In the genomic region with DNA sequence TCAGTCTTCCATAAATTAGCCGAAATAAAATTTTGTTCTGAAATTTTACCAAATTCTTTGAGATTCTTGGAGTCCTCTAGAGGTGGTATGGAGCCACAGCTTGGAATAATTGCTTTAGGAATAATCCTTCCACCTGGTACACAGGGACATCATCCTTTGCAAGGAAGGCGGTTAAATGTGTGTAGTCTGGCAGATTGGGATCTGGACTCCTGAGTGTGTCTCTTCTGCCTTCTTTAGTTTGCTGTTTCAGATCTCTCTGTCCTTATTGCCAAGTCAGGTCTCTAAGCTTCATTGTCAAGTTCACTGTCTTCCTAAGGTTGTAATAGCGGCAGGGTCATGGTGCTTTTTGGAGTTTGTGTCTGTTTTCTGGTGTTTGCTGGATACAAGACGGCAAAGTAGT, we compare ENCODE assay signal across 23 cellular contexts.
DNase-seq lines count a peak whose midpoint lies in the region; ATAC-seq and TF ChIP-seq lines count a peak whose summit lies in the region.
"Had no signal": no experiment of that assay in that cellular context is flagged by ENCODE, and none has a peak within 500 bp of the region (broad histone marks: within the 10 kb centered on the region; RNA-seq: fewer than 3 reads in every experiment).

No MANE protein-coding gene starts in this region.

- H3K36me3 ChIP-seq in endodermal cell (ENCODE audit: control insufficient read depth, insufficient read depth, low read length), result no peaks in the 10 kb centered on the region
- H3K36me3 ChIP-seq: gastrocnemius medialis, HAP-1 had no signal

- H3K4me3 Mint-ChIP-seq in endodermal cell, result no peak overlapping the region
- H3K4me3 Mint-ChIP-seq in stimulated activated effector memory CD8-positive, alpha-beta T cell treated with anti-CD3 and anti-CD28 coated beads, Interleukin-12 subunit alpha, Interleukin-12 subunit beta, amount 100 ng/mL, for 72 hours, result no peak overlapping the region
- H3K4me3 Mint-ChIP-seq: activated naive CD8-positive, alpha-beta T cell treated with anti-CD3 and anti-CD28 coated beads for 36 hours had no signal

- WGBS in endodermal cell (ENCODE audit: insufficient coverage in 1 of 2, insufficient read length in 1 of 2), 2 experiments, result 80 to 81% methylated on average over 1 to 4 of the region's 4 CpGs

- intact Hi-C loops in left colon (cut with DNase I, micrococcal nuclease), result no loop called here

- no peaks in the 10 kb centered on the region for H3K27me3 Mint-ChIP-seq in endodermal cell (ENCODE audit: insufficient read depth)
- H3K27me3 Mint-ChIP-seq: activated naive CD8-positive, alpha-beta T cell treated with anti-CD3 and anti-CD28 coated beads for 36 hours had no signal

- H3K9ac ChIP-seq in endodermal cell (ENCODE audit: extremely low read depth, low read length, poor library complexity, severe bottlenecking), result no peak overlapping the region

- TF ChIP-seq CTCF in endodermal cell (conservative IDR thresholded peaks at IDR 0.05), result peak; percentile 41

- no peaks in the 10 kb centered on the region for H3K9me3 ChIP-seq in endodermal cell (ENCODE audit: control insufficient read depth, low read length)
- H3K9me3 ChIP-seq: gastrocnemius medialis, HAP-1, mucosa of descending colon had no signal

- peak overlapping the region; percentile 74 for H3K4me3 ChIP-seq in endodermal cell (ENCODE audit: low read length)
- H3K4me3 ChIP-seq: gastrocnemius medialis, HAP-1, mucosa of descending colon had no signal

- ATAC-seq in stimulated activated effector memory CD8-positive, alpha-beta T cell treated with anti-CD3 and anti-CD28 coated beads, Interleukin-12 subunit alpha, Interleukin-12 subunit beta, amount 100 ng/mL, for 72 hours, result no peak
- ATAC-seq in HG03196 (IDR thresholded peaks at IDR 0.05; ENCODE audit: unreplicated experiment) (no peak), left colon (no peak)
- ATAC-seq: esophagus mucosa, gastrocnemius medialis, mucosa of descending colon, PC-3, Right ventricle myocardium inferior had no signal

- DNase-seq in NCI-H524 (lab: John Stamatoyannopoulos, UW), result peak; percentile 33 to 71
- no peak for DNase-seq in NCI-H524 treated with DMSO at 0.1 percent for 48 hours (lab: John Stamatoyannopoulos, UW)
- DNase-seq in NCI-H82 treated with DMSO at 0.1 percent for 48 hours (lab: John Stamatoyannopoulos, UW; ENCODE audit: unreplicated experiment), result peak; percentile 68
- no peak for DNase-seq in endodermal cell
- DNase-seq in stimulated activated effector memory CD8-positive, alpha-beta T cell treated with anti-CD3 and anti-CD28 coated beads, Interleukin-12 subunit alpha, Interleukin-12 subunit beta, amount 100 ng/mL, for 72 hours (ENCODE audit: low spot score in 2 of 2), result no peak
- no peak for DNase-seq in left colon
- DNase-seq in NCI-H526 treated with DMSO at 0.1 percent for 48 hours (lab: John Stamatoyannopoulos, UW), result no peak
- DNase-seq: 8988T; activated naive CD8-positive, alpha-beta T cell treated with anti-CD3 and anti-CD28 coated beads for 36 hours; AML-193; DND-41; effector memory CD4-positive, alpha-beta T cell; gastrocnemius medialis; mucosa of descending colon; NCI-H1105 treated with DMSO at 0.1 percent for 48 hours; NCI-H2029; NCI-H345; PC-3; stimulated activated CD4-positive, alpha-beta T cell treated with anti-CD3 and anti-CD28 coated beads, Interleukin-15, amount 100 ng/mL, for 24 hours had no signal

- no peaks in the 10 kb centered on the region for H3K9me3 Mint-ChIP-seq in endodermal cell
- no peaks in the 10 kb centered on the region for H3K9me3 Mint-ChIP-seq in stimulated activated effector memory CD8-positive, alpha-beta T cell treated with anti-CD3 and anti-CD28 coated beads, Interleukin-12 subunit alpha, Interleukin-12 subunit beta, amount 100 ng/mL, for 72 hours
- H3K9me3 Mint-ChIP-seq: activated naive CD8-positive, alpha-beta T cell treated with anti-CD3 and anti-CD28 coated beads for 36 hours had no signal

- H3K4me1 ChIP-seq in endodermal cell (ENCODE audit: control insufficient read depth, insufficient read depth, low read length), result peaks cover 26% of the 10 kb centered on the region

- peaks cover 2% of the 10 kb centered on the region for H3K36me3 Mint-ChIP-seq in endodermal cell (ENCODE audit: low read depth)
- no peaks in the 10 kb centered on the region for H3K36me3 Mint-ChIP-seq in stimulated activated effector memory CD8-positive, alpha-beta T cell treated with anti-CD3 and anti-CD28 coated beads, Interleukin-12 subunit alpha, Interleukin-12 subunit beta, amount 100 ng/mL, for 72 hours

- H3K27me3 ChIP-seq in endodermal cell (ENCODE audit: control insufficient read depth, insufficient read depth, low read length, poor library complexity, severe bottlenecking), result no peaks in the 10 kb centered on the region
- H3K27me3 ChIP-seq: gastrocnemius medialis had no signal

- no peak overlapping the region for H3K27ac ChIP-seq in endodermal cell (ENCODE audit: low read depth, low read length)
- H3K27ac ChIP-seq: gastrocnemius medialis had no signal

- H3K4me1 Mint-ChIP-seq in endodermal cell, result peaks cover 42% of the 10 kb centered on the region
- peaks cover 42% of the 10 kb centered on the region for H3K4me1 Mint-ChIP-seq in stimulated activated effector memory CD8-positive, alpha-beta T cell treated with anti-CD3 and anti-CD28 coated beads, Interleukin-12 subunit alpha, Interleukin-12 subunit beta, amount 100 ng/mL, for 72 hours

- peak overlapping the region; percentile 1 for H3K27ac Mint-ChIP-seq in endodermal cell
- peak overlapping the region; percentile 12 for H3K27ac Mint-ChIP-seq in stimulated activated effector memory CD8-positive, alpha-beta T cell treated with anti-CD3 and anti-CD28 coated beads, Interleukin-12 subunit alpha, Interleukin-12 subunit beta, amount 100 ng/mL, for 72 hours
- H3K27ac Mint-ChIP-seq: activated naive CD8-positive, alpha-beta T cell treated with anti-CD3 and anti-CD28 coated beads for 36 hours had no signal

Comparison
In these comparisons a context has a peak if more than half of its experiments do, and no peak if none do; other contexts are left out.
1. DNase-seq: peak in NCI-H524 (2 of 2) and NCI-H82 treated with DMSO at 0.1 percent for 48 hours (single experiment); none in NCI-H524 treated with DMSO at 0.1 percent for 48 hours (single experiment), endodermal cell (single experiment), stimulated activated effector memory CD8-positive, alpha-beta T cell treated with anti-CD3 and anti-CD28 coated beads, Interleukin-12 subunit alpha, Interleukin-12 subunit beta, amount 100 ng/mL, for 72 hours (0 of 2), left colon (0 of 2) and NCI-H526 treated with DMSO at 0.1 percent for 48 hours (single experiment).